Comparison of ENCODE assay signal across 22 cellular contexts in the genomic region with DNA sequence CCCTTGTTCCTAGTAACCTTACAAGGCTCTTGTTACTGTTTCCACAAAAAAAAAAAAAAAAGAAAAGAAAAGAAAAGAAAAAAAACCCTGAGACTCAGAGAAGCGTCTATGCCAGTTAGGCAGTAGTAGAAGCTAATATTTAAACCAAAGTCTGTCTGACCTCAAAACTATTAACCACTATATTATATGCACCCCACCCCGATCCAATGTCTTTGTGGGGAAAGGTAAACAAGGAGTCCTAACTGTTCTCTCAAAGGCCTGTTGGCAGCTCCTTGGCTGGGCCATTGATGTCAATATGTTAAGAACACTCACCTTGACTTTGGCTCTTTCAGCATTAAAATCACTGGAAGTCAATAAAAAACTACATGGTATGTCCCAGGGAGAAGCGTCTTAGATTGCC.
DNase-seq lines count a peak whose midpoint lies in the region; FAIRE-seq and TF ChIP-seq lines count a peak whose summit lies in the region.
"Had no signal": no experiment of that assay in that cellular context is flagged by ENCODE, and none has a peak within 500 bp of the region (broad histone marks: within the 10 kb centered on the region; RNA-seq: fewer than 3 reads in every experiment).

No MANE protein-coding gene starts in this region.

- peak overlapping the region; percentile 99 for H2AFZ ChIP-seq in smooth muscle cell (ENCODE audit: low read depth)

- TF ChIP-seq CTCF in ascending aorta (IDR thresholded peaks at IDR 0.05) (no peak), smooth muscle cell (IDR thresholded peaks at IDR 0.05; ENCODE audit: borderline replicate concordance, insufficient read depth, poor library complexity, severe bottlenecking) (no peak)

- H4K20me1 ChIP-seq in smooth muscle cell (ENCODE audit: low read depth): no peaks in the 10 kb centered on the region

- no peak for DNase-seq in ascending aorta (ENCODE audit: low spot score in 2 of 2)
- DNase-seq in mucosa of gallbladder (ENCODE audit: low spot score): peak; percentile 29
- no peak for DNase-seq in smooth muscle cell (lab: John Stamatoyannopoulos, UW; ENCODE audit: unreplicated experiment)
- DNase-seq in effector CD8-positive, alpha-beta T cell (lab: John Stamatoyannopoulos, UW): no peak
- no peak for DNase-seq in ACHN
- no peak for DNase-seq in DMS79 (lab: John Stamatoyannopoulos, UW)
- DNase-seq: activated CD4-positive, alpha-beta T cell treated with anti-CD3 and anti-CD28 coated beads for 36 hours; activated CD8-positive, alpha-beta T cell treated with anti-CD3 and anti-CD28 coated beads, Interleukin-2, amount 10 ng/mL, durations not matched to agents 7 days and 5 days; cerebellar nuclear complex; effector CD4-positive, alpha-beta T cell; heart left ventricle; left lung; natural killer cell; NCI-H1048; NCI-H1694; NCI-H2171 treated with DMSO at 0.1 percent for 48 hours; NCI-H524 treated with DMSO at 0.1 percent for 48 hours; SHP77; stimulated activated naive CD4-positive, alpha-beta T cell treated with Interleukin-2 at 50 U/mL for 16 hours had no signal

- peak overlapping the region; percentile 42 to 59 for H3K27ac ChIP-seq in ascending aorta
- H3K27ac ChIP-seq in smooth muscle cell (ENCODE audit: low read depth): peak overlapping the region; percentile 80

- H3K4me2 ChIP-seq in smooth muscle cell: peak overlapping the region; percentile 86

- FAIRE-seq in endometrium (lab: Jason Lieb, UNC): peak; percentile 50
- FAIRE-seq: G401.6 had no signal

- peaks cover 0 to 28% of the 10 kb centered on the region in 2 donors for H3K4me1 ChIP-seq in ascending aorta
- peaks cover 12% of the 10 kb centered on the region for H3K4me1 ChIP-seq in smooth muscle cell (ENCODE audit: low read depth)
- H3K4me1 ChIP-seq: HAP-1, left lung had no signal

- no peaks in the 10 kb centered on the region for H3K79me2 ChIP-seq in smooth muscle cell (ENCODE audit: low read depth)

- in situ Hi-C loops in ACHN (cut with HindIII; ENCODE audit: low pct_ligation_motif_present, low pct_unique_long_range_greater_than_20kb, low sequenced_read_pairs): no loop called here

- WGBS in smooth muscle cell (ENCODE audit: low lambda C conversion rate): 81% methylated on average over 3 of the region's 3 CpGs

- H3K36me3 ChIP-seq in ascending aorta: no peaks in the 10 kb centered on the region
- H3K36me3 ChIP-seq in smooth muscle cell (ENCODE audit: low read depth): no peaks in the 10 kb centered on the region
- H3K36me3 ChIP-seq: HAP-1, heart left ventricle, left lung had no signal

- H3K4me3 ChIP-seq in ascending aorta: no peak overlapping the region
- peak overlapping the region; percentile 35 for H3K4me3 ChIP-seq in smooth muscle cell
- H3K4me3 ChIP-seq: HAP-1, heart left ventricle, left lung had no signal

- intact Hi-C loops in ascending aorta (cut with DNase I): loop anchor here (5.0 kb wide), 1 partner anchor 34 kb away; no protein-coding TSS in a partner anchor

- H3K27me3 ChIP-seq in ascending aorta: no peaks in the 10 kb centered on the region
- H3K27me3 ChIP-seq in smooth muscle cell (ENCODE audit: low read depth): no peaks in the 10 kb centered on the region
- H3K27me3 ChIP-seq: heart left ventricle, left lung had no signal

- peak overlapping the region; percentile 50 for H3K9ac ChIP-seq in smooth muscle cell (ENCODE audit: low read depth)

- peaks cover 4 to 17% of the 10 kb centered on the region in 2 donors for H3K9me3 ChIP-seq in ascending aorta
- peaks cover 4% of the 10 kb centered on the region for H3K9me3 ChIP-seq in smooth muscle cell (replicated peaks; ENCODE audit: low read depth)
- H3K9me3 ChIP-seq: HAP-1 had no signal

- H3F3A ChIP-seq in smooth muscle cell (ENCODE audit: low read depth): no peaks in the 10 kb centered on the region
